Comparison of ENCODE assay signal across 8 cellular contexts in the genomic region with DNA sequence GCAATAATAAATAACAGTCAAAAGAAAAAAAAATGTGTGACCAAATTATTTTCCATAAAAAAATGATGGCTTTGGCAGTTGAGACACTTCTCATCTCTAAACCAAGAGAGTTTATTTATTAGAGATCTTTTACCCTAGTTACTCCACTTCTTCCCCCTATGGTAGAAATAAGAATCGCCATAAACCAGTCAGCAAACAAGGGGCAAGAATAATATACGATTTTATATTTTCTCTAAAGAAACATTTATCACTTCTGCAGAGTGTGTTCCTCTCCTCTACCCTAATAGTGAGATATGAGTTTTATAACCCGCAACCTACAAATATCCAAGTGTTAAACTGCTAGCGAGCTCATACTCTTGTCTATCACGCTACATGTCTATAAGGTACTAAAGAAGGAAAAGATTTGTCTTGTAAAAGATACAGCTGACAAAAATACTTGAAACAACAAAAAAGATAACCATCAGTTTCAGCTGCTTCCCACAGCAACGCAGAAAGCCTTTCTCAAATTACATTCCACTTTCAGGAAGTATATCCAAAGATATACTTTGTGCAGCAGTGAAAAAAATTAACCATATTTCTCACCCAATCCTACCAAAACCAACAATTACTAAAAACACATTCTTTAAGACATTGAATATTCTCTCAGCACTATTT. TPM values are rescaled to one million over a fixed set of nuclear protein-coding genes. Genes with fewer than 3 reads are reported as not detected.
DNase-seq lines count a peak whose midpoint lies in the region; ATAC-seq and TF ChIP-seq lines count a peak whose summit lies in the region.

No MANE protein-coding gene starts in this region.

- intact Hi-C loops in head of caudate nucleus (cut with DNase I): loop anchor here (5.0 kb wide), 1 partner anchor 59 kb away; the partner anchor contains the start of gene CHMP3

- H3K27me3 Mint-ChIP-seq in mesothelial cell of epicardium (ENCODE audit: low read depth): no peaks in the 10 kb centered on the region

- H3K27ac ChIP-seq in HL-60 (replicated peaks): peak overlapping the region; percentile 90

- ATAC-seq in GM21576 (IDR thresholded peaks at IDR 0.05; ENCODE audit: unreplicated experiment): no peak

- peak overlapping the region; percentile 81 for H3K4me3 ChIP-seq in AG04449 (ENCODE audit: low read depth, low read length)
- H3K4me3 ChIP-seq in HL-60 (replicated peaks; ENCODE audit: insufficient read depth, low read length): peak overlapping the region; percentile 74

- CTCF ChIA-PET in AG04449 (lab: Yijun Ruan, JAX): interaction anchor here (1.1 kb wide), 1 partner anchor 59 kb away, joined by 3 read pairs; no protein-coding TSS in a partner anchor

- H3K4me3 Mint-ChIP-seq in mesothelial cell of epicardium: peak overlapping the region; percentile 93

- no peak for DNase-seq in AG04449 (ENCODE audit: low read depth, low spot score)
- DNase-seq in HL-60 (ENCODE audit: low read depth in 1 of 2, low spot score in 1 of 2): no peak
- DNase-seq in amniotic epithelial cell (ENCODE audit: low read depth): peak; percentile 24
- DNase-seq in mesothelial cell of epicardium (ENCODE audit: low spot score in 2 of 2, unreplicated experiment in 2 of 2): no peak
- DNase-seq in germinal center (ENCODE audit: low spot score): no peak
- DNase-seq in head of caudate nucleus: no peak
- DNase-seq in NCI-H748 treated with DMSO at 0.1 percent for 48 hours (lab: John Stamatoyannopoulos, UW): no peak

- H3K27me3 ChIP-seq in HL-60 (ENCODE audit: insufficient read depth, poor library complexity, severe bottlenecking): no peaks in the 10 kb centered on the region

- H3K36me3 Mint-ChIP-seq in mesothelial cell of epicardium: peaks cover 13% of the 10 kb centered on the region

- H3K27ac Mint-ChIP-seq in mesothelial cell of epicardium: peak overlapping the region; percentile 98

- no peaks in the 10 kb centered on the region for H3K9me3 Mint-ChIP-seq in mesothelial cell of epicardium

- TF ChIP-seq CTCF in AG04449 (IDR thresholded peaks at IDR 0.05; ENCODE audit: insufficient read depth, low read length, missing control alignments) (no peak), HL-60 (IDR thresholded peaks at IDR 0.05; ENCODE audit: insufficient read depth, low read length) (no peak), mesothelial cell of epicardium (IDR thresholded peaks at IDR 0.05; ENCODE audit: unreplicated experiment) (no peak)

- POLR2A ChIA-PET in AG04449 (lab: Yijun Ruan, JAX): interaction anchor here (0.6 kb wide), 1 partner anchor 1549 kb away, joined by 5 read pairs; the partner anchor contains the start of gene THNSL2

- H3K4me1 Mint-ChIP-seq in mesothelial cell of epicardium: peaks cover 28% of the 10 kb centered on the region

RNA-seq across cellular contexts. Expression of gene RNF103, which starts 2.2 kb away (rescaled TPM):
- total RNA-seq in mesothelial cell of epicardium: 39.2 to 41.2 TPM (median 39.4 TPM) in 3 replicates

RNA-seq across cellular contexts. Expression of gene CHMP3, which starts 58.2 kb away (rescaled TPM):
- 73.5 to 75.8 TPM (median 73.8 TPM) in 3 replicates for total RNA-seq in mesothelial cell of epicardium
